Comparison of ENCODE assay signal across 1 cellular context in the genomic region with DNA sequence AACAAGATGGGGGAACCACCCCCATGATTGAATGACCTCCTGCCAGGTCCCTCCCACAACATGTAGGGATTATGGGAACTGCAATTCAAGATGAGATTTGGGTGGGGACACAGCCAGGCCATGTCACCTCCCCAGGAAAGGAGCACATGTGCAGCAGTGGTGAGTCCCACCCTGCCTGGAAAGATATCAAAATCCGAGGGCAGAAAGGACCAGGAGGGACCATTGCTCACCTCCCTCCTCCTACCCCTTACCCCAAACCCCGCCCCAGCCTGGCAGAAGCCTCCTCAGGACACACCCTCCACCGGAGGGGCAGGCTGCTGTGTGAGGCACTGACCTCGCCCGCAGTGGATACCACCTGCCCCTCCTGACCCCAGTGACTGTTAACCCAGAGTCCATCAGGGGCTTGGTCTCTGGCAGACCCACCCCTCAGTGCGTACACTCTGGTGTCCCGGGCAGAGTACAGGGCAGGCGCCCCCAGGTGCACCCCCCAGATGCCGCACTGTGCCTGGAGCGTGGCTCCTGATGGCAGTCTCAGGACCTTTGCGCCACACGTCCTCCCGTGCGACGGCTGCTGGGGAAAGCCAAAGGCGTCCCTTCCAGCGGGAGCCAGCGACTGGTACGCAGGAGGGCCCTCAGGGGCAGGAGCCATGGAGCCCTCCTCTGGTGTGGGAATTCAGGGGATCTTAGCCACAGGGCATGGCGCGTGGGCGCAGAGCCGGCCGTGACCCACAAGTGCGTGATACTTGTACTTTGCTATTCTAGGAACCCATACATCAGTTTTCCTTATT.
TF ChIP-seq lines count a peak whose summit lies in the region.

No MANE protein-coding gene starts in this region.

TF ChIP-seq in HEK293, 187 proteins besides CTCF, POLR2A, EP300 and RAD21 (continued from another document):
- TF ChIP-seq, protein P1, sequence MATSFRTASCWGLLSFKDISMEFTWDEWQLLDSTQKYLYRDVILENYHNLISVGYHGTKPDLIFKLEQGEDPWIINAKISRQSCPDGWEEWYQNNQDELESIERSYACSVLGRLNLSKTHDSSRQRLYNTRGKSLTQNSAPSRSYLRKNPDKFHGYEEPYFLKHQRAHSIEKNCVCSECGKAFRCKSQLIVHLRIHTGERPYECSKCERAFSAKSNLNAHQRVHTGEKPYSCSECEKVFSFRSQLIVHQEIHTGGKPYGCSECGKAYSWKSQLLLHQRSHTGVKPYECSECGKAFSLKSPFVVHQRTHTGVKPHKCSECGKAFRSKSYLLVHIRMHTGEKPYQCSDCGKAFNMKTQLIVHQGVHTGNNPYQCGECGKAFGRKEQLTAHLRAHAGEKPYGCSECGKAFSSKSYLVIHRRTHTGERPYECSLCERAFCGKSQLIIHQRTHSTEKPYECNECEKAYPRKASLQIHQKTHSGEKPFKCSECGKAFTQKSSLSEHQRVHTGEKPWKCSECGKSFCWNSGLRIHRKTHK (tag by site-specific recombination; IDR thresholded peaks at IDR 0.05), result no peak
- TF ChIP-seq ZNF184 (tag by site-specific recombination; IDR thresholded peaks at IDR 0.05), result no peak
- TF ChIP-seq ZSCAN30 (tag by site-specific recombination; IDR thresholded peaks at IDR 0.05), result no peak
- TF ChIP-seq ZBTB21 (tag by site-specific recombination; IDR thresholded peaks at IDR 0.05), result no peak
- peak; percentile 82; the same call in 1 of the 2 replicates for TF ChIP-seq KLF1 (tag by site-specific recombination; IDR thresholded peaks at IDR 0.05)
- TF ChIP-seq SP2 (tag by site-specific recombination; IDR thresholded peaks at IDR 0.05), result peak; percentile 27
- TF ChIP-seq ZNF324 (tag by site-specific recombination; IDR thresholded peaks at IDR 0.05), result no peak
- TF ChIP-seq ZNF600 (tag by site-specific recombination; IDR thresholded peaks at IDR 0.05), result no peak
- TF ChIP-seq ZNF37A (tag by site-specific recombination; IDR thresholded peaks at IDR 0.05), result no peak
- TF ChIP-seq EGR2 (tag by site-specific recombination; IDR thresholded peaks at IDR 0.05; ENCODE audit: low read depth), result peak; percentile 48
- TF ChIP-seq HOXD13 (CRISPR knock-in tag; IDR thresholded peaks at IDR 0.05; ENCODE audit: borderline replicate concordance), result no peak
- TF ChIP-seq ZBTB20 (tag by site-specific recombination; IDR thresholded peaks at IDR 0.05), result no peak
- TF ChIP-seq ZNF548 (tag by site-specific recombination; IDR thresholded peaks at IDR 0.05), result no peak
- no peak for TF ChIP-seq ZBTB17 (tag by site-specific recombination; IDR thresholded peaks at IDR 0.05)
- TF ChIP-seq, protein P2, sequence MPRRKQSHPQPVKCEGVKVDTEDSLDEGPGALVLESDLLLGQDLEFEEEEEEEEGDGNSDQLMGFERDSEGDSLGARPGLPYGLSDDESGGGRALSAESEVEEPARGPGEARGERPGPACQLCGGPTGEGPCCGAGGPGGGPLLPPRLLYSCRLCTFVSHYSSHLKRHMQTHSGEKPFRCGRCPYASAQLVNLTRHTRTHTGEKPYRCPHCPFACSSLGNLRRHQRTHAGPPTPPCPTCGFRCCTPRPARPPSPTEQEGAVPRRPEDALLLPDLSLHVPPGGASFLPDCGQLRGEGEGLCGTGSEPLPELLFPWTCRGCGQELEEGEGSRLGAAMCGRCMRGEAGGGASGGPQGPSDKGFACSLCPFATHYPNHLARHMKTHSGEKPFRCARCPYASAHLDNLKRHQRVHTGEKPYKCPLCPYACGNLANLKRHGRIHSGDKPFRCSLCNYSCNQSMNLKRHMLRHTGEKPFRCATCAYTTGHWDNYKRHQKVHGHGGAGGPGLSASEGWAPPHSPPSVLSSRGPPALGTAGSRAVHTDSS (tag by site-specific recombination; IDR thresholded peaks at IDR 0.05), result no peak
- no peak for TF ChIP-seq ZNF354C (tag by site-specific recombination; IDR thresholded peaks at IDR 0.05; ENCODE audit: borderline replicate concordance, low read depth)
- TF ChIP-seq, protein P3, sequence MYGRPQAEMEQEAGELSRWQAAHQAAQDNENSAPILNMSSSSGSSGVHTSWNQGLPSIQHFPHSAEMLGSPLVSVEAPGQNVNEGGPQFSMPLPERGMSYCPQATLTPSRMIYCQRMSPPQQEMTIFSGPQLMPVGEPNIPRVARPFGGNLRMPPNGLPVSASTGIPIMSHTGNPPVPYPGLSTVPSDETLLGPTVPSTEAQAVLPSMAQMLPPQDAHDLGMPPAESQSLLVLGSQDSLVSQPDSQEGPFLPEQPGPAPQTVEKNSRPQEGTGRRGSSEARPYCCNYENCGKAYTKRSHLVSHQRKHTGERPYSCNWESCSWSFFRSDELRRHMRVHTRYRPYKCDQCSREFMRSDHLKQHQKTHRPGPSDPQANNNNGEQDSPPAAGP (tag by site-specific recombination; IDR thresholded peaks at IDR 0.05), result 0 out of 2 replicates have a peak, but pooled peaks have one; percentile 47
- TF ChIP-seq ZNF266 (tag by site-specific recombination; IDR thresholded peaks at IDR 0.05; ENCODE audit: low read depth), result no peak
- no peak for TF ChIP-seq ZNF214 (tag by site-specific recombination; IDR thresholded peaks at IDR 0.05; ENCODE audit: borderline replicate concordance)
- no peak for TF ChIP-seq ZNF658 (tag by site-specific recombination; IDR thresholded peaks at IDR 0.05)
- no peak for TF ChIP-seq ZBTB7A (tag by site-specific recombination; IDR thresholded peaks at IDR 0.05; ENCODE audit: low read depth)
TF ChIP-seq in HEK293: peak in this region for 10.
